Comparison of ENCODE assay signal across 8 cellular contexts in genomic region chr1:11935040-11935378, GRCh38. TPM values are rescaled to one million over a fixed set of nuclear protein-coding genes. Genes with fewer than 3 reads are reported as not detected.
DNase-seq lines count a peak whose midpoint lies in the region; ATAC-seq and TF ChIP-seq lines count a peak whose summit lies in the region.

No MANE protein-coding gene starts in this region.

- H3K36me3 Mint-ChIP-seq in endothelial cell (ENCODE audit: low read depth, unreplicated experiment) (no peaks in the 10 kb centered on the region), osteocyte (ENCODE audit: unreplicated experiment) (no peaks in the 10 kb centered on the region)

- ATAC-seq in GM18861 (IDR thresholded peaks at IDR 0.05; ENCODE audit: unreplicated experiment) (no peak), GM21390 (IDR thresholded peaks at IDR 0.05; ENCODE audit: unreplicated experiment) (no peak)

- TF ChIP-seq POLR2A in NB4 (IDR thresholded peaks at IDR 0.05; ENCODE audit: extremely low read depth, insufficient read length), result no peak

- H3K4me3 ChIP-seq in GM08714 (ENCODE audit: low read length) (peak overlapping the region; percentile 77), NB4 (ENCODE audit: low read depth, low read length) (peak overlapping the region; percentile 67)

- H3K27me3 Mint-ChIP-seq in endothelial cell (ENCODE audit: unreplicated experiment) (peaks cover 3% of the 10 kb centered on the region), osteocyte (ENCODE audit: unreplicated experiment) (no peaks in the 10 kb centered on the region)

- H3K4me3 Mint-ChIP-seq in endothelial cell (ENCODE audit: unreplicated experiment), result peak overlapping the region; percentile 85
- H3K4me3 Mint-ChIP-seq in osteocyte (ENCODE audit: unreplicated experiment), result peak overlapping the region; percentile 80

- no peaks in the 10 kb centered on the region for H3K9me3 Mint-ChIP-seq in endothelial cell (ENCODE audit: unreplicated experiment)
- no peaks in the 10 kb centered on the region for H3K9me3 Mint-ChIP-seq in osteocyte (ENCODE audit: unreplicated experiment)

- H3K27ac Mint-ChIP-seq in endothelial cell (ENCODE audit: unreplicated experiment) (no peak overlapping the region), osteocyte (ENCODE audit: unreplicated experiment) (peak overlapping the region; percentile 80)

- DNase-seq in NB4 (ENCODE audit: low read depth), result no peak
- no peak for DNase-seq in endothelial cell (ENCODE audit: low spot score)
- no peak for DNase-seq in osteocyte (ENCODE audit: extremely low spot score, unreplicated experiment)
- DNase-seq in NCI-H2029 (lab: John Stamatoyannopoulos, UW), result no peak
- DNase-seq in NCI-H2107 treated with DMSO at 0.1 percent for 48 hours (lab: John Stamatoyannopoulos, UW; ENCODE audit: unreplicated experiment), result no peak

- TF ChIP-seq CTCF in NB4 (IDR thresholded peaks at IDR 0.05; ENCODE audit: low read depth, low read length) (no peak), endothelial cell (IDR thresholded peaks at IDR 0.05; ENCODE audit: unreplicated experiment) (no peak), osteocyte (IDR thresholded peaks at IDR 0.05) (no peak)

- H3K4me1 Mint-ChIP-seq in endothelial cell (ENCODE audit: unreplicated experiment) (peaks cover 19% of the 10 kb centered on the region), osteocyte (ENCODE audit: unreplicated experiment) (peaks cover 46% of the 10 kb centered on the region)

RNA-seq across cellular contexts. Expression of gene PLOD1, which starts 0.5 kb away (rescaled TPM):
- total RNA-seq in endothelial cell (ENCODE audit: unreplicated experiment) (173 TPM), osteocyte (204 and 217 TPM in 2 replicates)

RNA-seq across cellular contexts. Expression of gene KIAA2013, which starts 8.8 kb away (rescaled TPM):
- total RNA-seq in endothelial cell (ENCODE audit: unreplicated experiment), result 38.0 TPM
- total RNA-seq in osteocyte, result 45.1 and 46.9 TPM in 2 replicates

RNA-seq across cellular contexts. Expression of gene MFN2, which starts 45.2 kb away (rescaled TPM):
- total RNA-seq in endothelial cell (ENCODE audit: unreplicated experiment) (59.4 TPM), osteocyte (64.6 and 69.2 TPM in 2 replicates)
